12 cellular contexts compared by ENCODE assay signal in the genomic region with DNA sequence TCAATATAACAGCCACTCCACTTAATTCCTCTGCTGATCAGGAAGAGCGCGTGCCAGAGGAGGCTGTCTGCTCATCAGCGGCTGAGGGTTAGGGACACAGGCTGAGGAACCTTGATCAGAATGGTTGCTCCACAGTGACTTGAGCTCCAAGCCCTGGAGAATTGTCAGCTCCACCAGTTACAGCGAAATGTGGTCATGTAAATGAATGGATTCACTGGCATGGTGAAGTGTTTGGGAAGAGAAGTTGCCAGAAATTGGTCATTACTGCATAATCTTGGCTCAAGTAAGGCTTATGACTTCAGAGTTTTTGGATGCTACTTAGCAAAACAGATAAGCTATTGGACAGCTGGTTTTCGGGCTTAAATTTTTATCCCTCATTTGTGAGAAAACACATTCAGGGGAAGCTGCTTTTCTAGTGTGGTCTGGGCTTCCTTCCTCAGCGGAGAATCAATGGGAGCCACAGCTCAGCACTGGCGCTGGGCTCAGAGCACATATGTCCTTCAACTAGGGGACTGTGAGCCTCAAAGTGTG.
DNase-seq lines count a peak whose midpoint lies in the region; ATAC-seq, FAIRE-seq and TF ChIP-seq lines count a peak whose summit lies in the region.
"Had no signal": no experiment of that assay in that cellular context is flagged by ENCODE, and none has a peak within 500 bp of the region (broad histone marks: within the 10 kb centered on the region; RNA-seq: fewer than 3 reads in every experiment).

No MANE protein-coding gene starts in this region.

- H3K4me3 ChIP-seq in astrocyte (ENCODE audit: insufficient read depth, low read depth, low read length) (no peak overlapping the region), right atrium auricular region (no peak overlapping the region)

- no peak overlapping the region for H3K4me3 Mint-ChIP-seq in astrocyte (ENCODE audit: unreplicated experiment)
- no peak overlapping the region for H3K4me3 Mint-ChIP-seq in stimulated activated memory B cell treated with anti-CD40 and anti-IgM and Interleukin-4, amounts not matched to agents 10 μg/mL and 1 μg/mL and 100 μg/mL, for 72 hours
- H3K4me3 Mint-ChIP-seq in activated naive CD4-positive, alpha-beta T cell treated with anti-CD3 and anti-CD28 coated beads, Interleukin-2, amount 10 ng/mL, durations not matched to agents 7 days and 5 days: no peak overlapping the region
- H3K4me3 Mint-ChIP-seq: T-helper 1 cell treated with Interleukin-12 subunit alpha and Interleukin-12 subunit beta and Interleukin-4 antibody, amounts not matched to agents 30 μg/mL and 1 μg/mL, for 36 hours had no signal

- peak overlapping the region; percentile 76 for H3K9ac ChIP-seq in astrocyte (ENCODE audit: low read length)

- H3K27me3 Mint-ChIP-seq in astrocyte (ENCODE audit: low read depth, unreplicated experiment): no peaks in the 10 kb centered on the region
- H3K27me3 Mint-ChIP-seq in stimulated activated memory B cell treated with anti-CD40 and anti-IgM and Interleukin-4, amounts not matched to agents 10 μg/mL and 1 μg/mL and 100 μg/mL, for 72 hours: no peaks in the 10 kb centered on the region
- H3K27me3 Mint-ChIP-seq in activated naive CD4-positive, alpha-beta T cell treated with anti-CD3 and anti-CD28 coated beads, Interleukin-2, amount 10 ng/mL, durations not matched to agents 7 days and 5 days: no peaks in the 10 kb centered on the region

- H3K9me3 Mint-ChIP-seq in astrocyte (ENCODE audit: unreplicated experiment): no peaks in the 10 kb centered on the region
- no peaks in the 10 kb centered on the region for H3K9me3 Mint-ChIP-seq in stimulated activated memory B cell treated with anti-CD40 and anti-IgM and Interleukin-4, amounts not matched to agents 10 μg/mL and 1 μg/mL and 100 μg/mL, for 72 hours
- H3K9me3 Mint-ChIP-seq in activated naive CD4-positive, alpha-beta T cell treated with anti-CD3 and anti-CD28 coated beads, Interleukin-2, amount 10 ng/mL, durations not matched to agents 7 days and 5 days: no peaks in the 10 kb centered on the region
- H3K9me3 Mint-ChIP-seq: T-helper 1 cell treated with Interleukin-12 subunit alpha and Interleukin-12 subunit beta and Interleukin-4 antibody, amounts not matched to agents 30 μg/mL and 1 μg/mL, for 36 hours had no signal

- FAIRE-seq in astrocyte (lab: Jason Lieb, UNC): peak; percentile 91

- peaks cover 37% of the 10 kb centered on the region for H3K4me1 ChIP-seq in astrocyte (ENCODE audit: insufficient read depth, low read length)
- H3K4me1 ChIP-seq in right atrium auricular region: peaks cover 0 to 66% of the 10 kb centered on the region in 2 donors

- CTCF ChIA-PET in activated naive CD4-positive, alpha-beta T cell treated with anti-CD3 and anti-CD28 coated beads, Interleukin-2, amount 10 ng/mL, durations not matched to agents 7 days and 5 days (lab: Charles Lee): interaction anchor here (0.7 to 0.8 kb wide), 2 partner anchors 9 to 131 kb away, joined by 3 to 5 read pairs; no protein-coding TSS in a partner anchor

- peaks cover 18% of the 10 kb centered on the region for H4K20me1 ChIP-seq in astrocyte (ENCODE audit: insufficient read depth, low read length)

- peak overlapping the region; percentile 95 for H3K27ac Mint-ChIP-seq in astrocyte (ENCODE audit: unreplicated experiment)
- H3K27ac Mint-ChIP-seq in stimulated activated memory B cell treated with anti-CD40 and anti-IgM and Interleukin-4, amounts not matched to agents 10 μg/mL and 1 μg/mL and 100 μg/mL, for 72 hours: peak overlapping the region; percentile 39
- no peak overlapping the region for H3K27ac Mint-ChIP-seq in activated naive CD4-positive, alpha-beta T cell treated with anti-CD3 and anti-CD28 coated beads, Interleukin-2, amount 10 ng/mL, durations not matched to agents 7 days and 5 days
- H3K27ac Mint-ChIP-seq: T-helper 1 cell treated with Interleukin-12 subunit alpha and Interleukin-12 subunit beta and Interleukin-4 antibody, amounts not matched to agents 30 μg/mL and 1 μg/mL, for 36 hours had no signal

- peak overlapping the region; percentile 85 for H3K4me2 ChIP-seq in astrocyte (ENCODE audit: low read length)

- H3K36me3 ChIP-seq in astrocyte (ENCODE audit: insufficient read depth, low read length) (no peaks in the 10 kb centered on the region), right atrium auricular region (peaks cover 6% of the 10 kb centered on the region)

- H3K79me2 ChIP-seq in astrocyte (ENCODE audit: insufficient read depth, low read length): no peaks in the 10 kb centered on the region

- H2AFZ ChIP-seq in astrocyte (ENCODE audit: low read depth, low read length): no peak overlapping the region

- peaks cover 22% of the 10 kb centered on the region for H3K36me3 Mint-ChIP-seq in astrocyte (ENCODE audit: low read depth, unreplicated experiment)
- H3K36me3 Mint-ChIP-seq in stimulated activated memory B cell treated with anti-CD40 and anti-IgM and Interleukin-4, amounts not matched to agents 10 μg/mL and 1 μg/mL and 100 μg/mL, for 72 hours: peaks cover 90% of the 10 kb centered on the region
- peaks cover 29% of the 10 kb centered on the region for H3K36me3 Mint-ChIP-seq in activated naive CD4-positive, alpha-beta T cell treated with anti-CD3 and anti-CD28 coated beads, Interleukin-2, amount 10 ng/mL, durations not matched to agents 7 days and 5 days

- H3K9me3 ChIP-seq in astrocyte (ENCODE audit: insufficient read depth, low read depth, low read length) (no peaks in the 10 kb centered on the region), right atrium auricular region (no peaks in the 10 kb centered on the region)

- ATAC-seq in stimulated activated memory B cell treated with anti-CD40 and anti-IgM and Interleukin-4, amounts not matched to agents 10 μg/mL and 1 μg/mL and 100 μg/mL, for 72 hours: no peak
- ATAC-seq in stimulated activated naive CD8-positive, alpha-beta T cell treated with anti-CD3 and anti-CD28 coated beads, Interleukin-15, Interleukin-2, amounts not matched to agents 100 U/mL and 50 U/mL, for 24 hours: no peak
- ATAC-seq in HG02938 (IDR thresholded peaks at IDR 0.05; ENCODE audit: unreplicated experiment): no peak

- peak; percentile 32 for DNase-seq in GDM1 (lab: John Stamatoyannopoulos, UW)
- peak; percentile 98 for DNase-seq in astrocyte (ENCODE audit: low read depth)
- DNase-seq in right atrium auricular region (ENCODE audit: low spot score): peak; percentile 83
- no peak for DNase-seq in GF-D8 (lab: John Stamatoyannopoulos, UW)
- DNase-seq in activated naive CD4-positive, alpha-beta T cell treated with anti-CD3 and anti-CD28 coated beads, Interleukin-2, amount 10 ng/mL, durations not matched to agents 7 days and 5 days: no peak
- DNase-seq in stimulated activated naive CD8-positive, alpha-beta T cell treated with anti-CD3 and anti-CD28 coated beads, Interleukin-15, Interleukin-2, amounts not matched to agents 100 U/mL and 50 U/mL, for 24 hours: no peak
- DNase-seq: activated naive CD4-positive, alpha-beta T cell treated with Interleukin-2 at 50 U/mL for 16 hours; NCI-H510A treated with DMSO at 0.1 percent for 48 hours; retina had no signal

- H3K27me3 ChIP-seq in astrocyte (ENCODE audit: insufficient read depth, low read length): no peaks in the 10 kb centered on the region
- H3K27me3 ChIP-seq in right atrium auricular region: no peaks in the 10 kb centered on the region

- H3K4me1 Mint-ChIP-seq in astrocyte (ENCODE audit: low read depth, unreplicated experiment): peaks cover 31% of the 10 kb centered on the region
- H3K4me1 Mint-ChIP-seq in stimulated activated memory B cell treated with anti-CD40 and anti-IgM and Interleukin-4, amounts not matched to agents 10 μg/mL and 1 μg/mL and 100 μg/mL, for 72 hours: peaks cover 43% of the 10 kb centered on the region
- H3K4me1 Mint-ChIP-seq in activated naive CD4-positive, alpha-beta T cell treated with anti-CD3 and anti-CD28 coated beads, Interleukin-2, amount 10 ng/mL, durations not matched to agents 7 days and 5 days: no peaks in the 10 kb centered on the region

- H3K27ac ChIP-seq in astrocyte (ENCODE audit: low read depth, low read length) (peak overlapping the region; percentile 41), right atrium auricular region (peak overlapping the region; percentile 85 to 93)

- TF ChIP-seq CTCF in astrocyte (IDR thresholded peaks at IDR 0.05; ENCODE audit: insufficient read depth, low read depth, low read length) (no peak), right atrium auricular region (IDR thresholded peaks at IDR 0.05) (no peak)

Comparison
In these comparisons a context has a peak if more than half of its experiments do, and no peak if none do; other contexts are left out.
1. DNase-seq: peak in GDM1 (single experiment), astrocyte (single experiment) and right atrium auricular region (single experiment); none in GF-D8 (single experiment), activated naive CD4-positive, alpha-beta T cell treated with anti-CD3 and anti-CD28 coated beads, Interleukin-2, amount 10 ng/mL, durations not matched to agents 7 days and 5 days (single experiment) and stimulated activated naive CD8-positive, alpha-beta T cell treated with anti-CD3 and anti-CD28 coated beads, Interleukin-15, Interleukin-2, amounts not matched to agents 100 U/mL and 50 U/mL, for 24 hours (single experiment).